In genomic region chr2:32723467-32724079, GRCh38 we compare ENCODE assay signal across 29 cellular contexts.
"Had no signal": no experiment of that assay in that cellular context is flagged by ENCODE, and none has a peak within 500 bp of the region (broad histone marks: within the 10 kb centered on the region; RNA-seq: fewer than 3 reads in every experiment).

No MANE protein-coding gene starts in this region.

- H3K27me3 ChIP-seq: colonic mucosa, dorsolateral prefrontal cortex, esophagus muscularis mucosa, esophagus squamous epithelium, foreskin keratinocyte, gastrocnemius medialis, gastroesophageal sphincter, heart left ventricle, heart right ventricle had no signal

- H3K4me1 ChIP-seq: colonic mucosa, esophagus squamous epithelium, foreskin keratinocyte had no signal

- H3K4me3 ChIP-seq: colonic mucosa, coronary artery, dorsolateral prefrontal cortex, esophagus muscularis mucosa, esophagus squamous epithelium, gastrocnemius medialis, gastroesophageal sphincter, heart left ventricle, heart right ventricle had no signal

- ATAC-seq: effector memory CD8-positive, alpha-beta T cell; esophagus mucosa; foreskin keratinocyte; gastrocnemius medialis; gastroesophageal sphincter; heart left ventricle; heart right ventricle had no signal

- H3K4me3 Mint-ChIP-seq: dendritic cell treated with granulocyte-macrophage colony-stimulating factor and Interleukin-4, amounts not matched to agents 40 ng/mL and 50 ng/mL, for 4 days; effector memory CD8-positive, alpha-beta T cell; endodermal cell had no signal

- DNase-seq: colonic mucosa; cortex of kidney; dermis blood vessel endothelial cell; dorsolateral prefrontal cortex; effector CD4-positive, alpha-beta T cell; effector CD8-positive, alpha-beta T cell; effector memory CD4-positive, alpha-beta T cell; effector memory CD8-positive, alpha-beta T cell; endodermal cell; erythroblast; esophagus squamous epithelium; foreskin fibroblast; foreskin keratinocyte; foreskin melanocyte; gastrocnemius medialis; glutamatergic neuron; head of caudate nucleus; heart left ventricle; heart right ventricle had no signal

- H3K9me3 ChIP-seq: colonic mucosa, esophagus muscularis mucosa, esophagus squamous epithelium, gastrocnemius medialis, gastroesophageal sphincter, heart left ventricle, heart right ventricle had no signal

- H3K27ac ChIP-seq: colonic mucosa, coronary artery, dorsolateral prefrontal cortex, epithelial cell of prostate, esophagus muscularis mucosa, esophagus squamous epithelium, foreskin keratinocyte, gastrocnemius medialis, gastroesophageal sphincter, heart left ventricle, heart right ventricle had no signal

- H3K9me3 Mint-ChIP-seq: effector memory CD8-positive, alpha-beta T cell had no signal

- H3K36me3 ChIP-seq: colonic mucosa, gastrocnemius medialis had no signal

- H3K27ac Mint-ChIP-seq: dendritic cell treated with granulocyte-macrophage colony-stimulating factor and Interleukin-4, amounts not matched to agents 40 ng/mL and 50 ng/mL, for 4 days; effector memory CD8-positive, alpha-beta T cell; endodermal cell had no signal

- FAIRE-seq: colon, endometrium, endothelial cell of umbilical vein, frontal cortex had no signal

- H3K27me3 Mint-ChIP-seq: dendritic cell treated with granulocyte-macrophage colony-stimulating factor and Interleukin-4, amounts not matched to agents 40 ng/mL and 50 ng/mL, for 4 days; effector memory CD8-positive, alpha-beta T cell had no signal
